In the genomic region with DNA sequence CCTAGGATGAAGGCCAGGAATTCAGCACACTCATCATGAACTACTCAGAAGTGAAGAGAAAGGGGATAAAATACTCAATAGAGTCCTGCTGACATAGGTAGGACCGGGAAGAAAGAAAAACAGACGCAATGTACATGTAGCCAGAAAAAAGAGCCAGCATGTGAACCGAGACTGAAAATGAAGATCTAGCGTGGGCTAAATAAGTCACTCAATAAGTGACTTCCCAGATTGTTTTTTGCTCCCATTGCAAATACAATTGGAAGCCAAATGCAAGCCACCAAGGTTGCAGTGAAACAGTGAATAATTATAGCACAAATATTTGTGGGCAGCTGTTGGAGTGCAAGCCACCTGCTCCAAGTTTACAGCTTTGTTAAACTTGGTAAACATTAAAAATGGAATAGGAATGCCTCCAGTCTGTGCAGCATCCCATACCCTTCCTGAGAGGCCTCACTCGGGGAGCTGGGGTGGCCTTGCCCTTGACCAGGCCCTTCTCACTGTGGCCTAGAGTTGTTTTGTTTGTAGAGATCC, we compare ENCODE assay signal across 20 cellular contexts. TPM values are rescaled to one million over a fixed set of nuclear protein-coding genes. Genes with fewer than 3 reads are reported as not detected.
DNase-seq lines count a peak whose midpoint lies in the region; ATAC-seq, FAIRE-seq and TF ChIP-seq lines count a peak whose summit lies in the region.
"Had no signal": no experiment of that assay in that cellular context is flagged by ENCODE, and none has a peak within 500 bp of the region (broad histone marks: within the 10 kb centered on the region; RNA-seq: fewer than 3 reads in every experiment).

No MANE protein-coding gene starts in this region.

- no peak for TF ChIP-seq CTCF in GM12878 (IDR thresholded peaks at IDR 0.05 in 2 of 3, conservative IDR thresholded peaks at IDR 0.05 in 1 of 3; ENCODE audit: control insufficient read depth in 2 of 3, extremely low read depth in 1 of 3, insufficient read depth in 1 of 3, low read depth in 3 of 3, low read length in 3 of 3)
- TF ChIP-seq CTCF in nephron (IDR thresholded peaks at IDR 0.05; ENCODE audit: unreplicated experiment in 3 of 3) = no peak

- no peak for TF ChIP-seq EP300 in GM12878 (IDR thresholded peaks at IDR 0.05; ENCODE audit: borderline replicate concordance in 1 of 2, control insufficient read depth in 1 of 2, low read depth in 2 of 2, low read length in 2 of 2)

- POLR2A ChIA-PET in GM12878 (lab: Charles Lee) = no interaction called here

- H3K9me3 ChIP-seq in GM12878 (replicated peaks; ENCODE audit: control insufficient read depth, insufficient read depth, low read length) = no peaks in the 10 kb centered on the region; the same call in 2 of the 3 replicates

- no peak for FAIRE-seq in GM12878 (lab: Jason Lieb, UNC)
- FAIRE-seq: A204.1, G401.6, GM19239 had no signal

- DNase-seq in NCI-H748 (lab: John Stamatoyannopoulos, UW; ENCODE audit: unreplicated experiment) = peak; percentile 41
- no peak for DNase-seq in NCI-H748 treated with DMSO at 0.1 percent for 48 hours (lab: John Stamatoyannopoulos, UW)
- DNase-seq in GM12878 (ENCODE audit: low read depth, low spot score) = no peak
- no peak for DNase-seq in stimulated activated CD4-positive, alpha-beta T cell treated with anti-CD3 and anti-CD28 coated beads, Interleukin-4, amount 100 ng/mL, for 4 hours
- DNase-seq in LoVo (ENCODE audit: low spot score) = no peak
- DNase-seq: IMR-90, MV-4-11, NCI-H1105 treated with DMSO at 0.1 percent for 48 hours, NCI-H2107, NCI-H2227 treated with DMSO at 0.1 percent for 48 hours, NCI-H510A treated with DMSO at 0.1 percent for 48 hours had no signal

- H3K27ac ChIP-seq in GM12878 (ENCODE audit: control insufficient read depth, insufficient read depth) = peak overlapping the region; percentile 33; the same call in 1 of the 2 replicates
- H3K27ac ChIP-seq: KMS-11 had no signal

- peak overlapping the region in 1 of 3 experiments; percentile 21 for H3K4me3 Mint-ChIP-seq in nephron
- H3K4me3 Mint-ChIP-seq: B cell had no signal

- no peaks in the 10 kb centered on the region; the same call in 1 of the 2 replicates for H3K4me1 ChIP-seq in GM12878 (ENCODE audit: control insufficient read depth, insufficient read depth, low read length)

- no peaks in the 10 kb centered on the region for H4K20me1 ChIP-seq in GM12878 (ENCODE audit: control insufficient read depth, insufficient read depth)

- H3K4me2 ChIP-seq in GM12878 (ENCODE audit: control insufficient read depth, insufficient read depth) = no peak overlapping the region
- H3K4me2 ChIP-seq: KMS-11 had no signal

- H3K36me3 ChIP-seq in GM12878 (ENCODE audit: control insufficient read depth in 2 of 2, insufficient read depth in 2 of 2, low read length in 1 of 2) = no peaks in the 10 kb centered on the region

- SMC1A ChIA-PET in GM12878 (lab: Charles Lee; ENCODE audit: uncharacterized antibody, unreplicated experiment) = no interaction called here

- no peaks in the 10 kb centered on the region for H3K79me2 ChIP-seq in GM12878 (ENCODE audit: control insufficient read depth, insufficient read depth, low read length)

- intact Hi-C loops in GM12878 (cut with micrococcal nuclease; ENCODE audit: unreplicated experiment) = no loop called here

- H3K27me3 Mint-ChIP-seq in nephron (ENCODE audit: low read depth) = peaks cover 3% of the 10 kb centered on the region

- H3K9me3 Mint-ChIP-seq in nephron = no peaks in the 10 kb centered on the region

- peak overlapping the region; percentile 25 to 46 (median 43) for H3K27ac Mint-ChIP-seq in nephron
- H3K27ac Mint-ChIP-seq: B cell had no signal

- no peak overlapping the region for H3K9ac ChIP-seq in GM12878 (ENCODE audit: control insufficient read depth, insufficient read depth, low read length)
- H3K9ac ChIP-seq: KMS-11 had no signal

- no peak for TF ChIP-seq RAD21 in GM12878 (IDR thresholded peaks at IDR 0.05; ENCODE audit: insufficient read depth, low read depth, low read length)

- TF ChIP-seq POLR2A in GM12878 (IDR thresholded peaks at IDR 0.05; ENCODE audit: low read depth, low read length) = no peak

- H3K36me3 Mint-ChIP-seq in nephron (ENCODE audit: low read depth) = no peaks in the 10 kb centered on the region

- CTCF ChIA-PET in GM12878 (lab: Yijun Ruan, JAX) = interaction anchor here (0.5 to 1.2 kb wide), 2 partner anchors 14 to 339 kb away, joined by 3 read pairs; no protein-coding TSS in a partner anchor

- no peak overlapping the region for H3K4me3 ChIP-seq in GM12878

- ATAC-seq in HG02870 (IDR thresholded peaks at IDR 0.05; ENCODE audit: unreplicated experiment) (peak; percentile 37), GM12878 (no peak), HG02571 (IDR thresholded peaks at IDR 0.05; ENCODE audit: unreplicated experiment) (no peak)
- ATAC-seq: Right ventricle myocardium inferior had no signal

- peaks cover 30% of the 10 kb centered on the region for H3K4me1 Mint-ChIP-seq in nephron

- no peaks in the 10 kb centered on the region; a peak in 1 of 4 replicates for H3K27me3 ChIP-seq in GM12878 (replicated peaks in 1 of 2; ENCODE audit: control insufficient read depth in 2 of 2, insufficient read depth in 2 of 2, low read length in 1 of 2)

- in situ Hi-C loops in GM12878 (cut with MboI) = no loop called here

- no TSS peak for BruUV-seq in GM12878 (replicated peaks; lab: Mats Ljungman, UMichigan)

- WGBS in GM12878 (ENCODE audit: insufficient coverage, insufficient replicate concordance, low lambda C conversion rate, missing lambda C conversion rate) = 33% methylated on average over 5 of the region's 5 CpGs

- no peak overlapping the region for H2AFZ ChIP-seq in GM12878 (ENCODE audit: control insufficient read depth, low read depth, low read length)

- RAD21 ChIA-PET in GM12878 (lab: Charles Lee; ENCODE audit: unreplicated experiment) = no interaction called here

TF ChIP-seq in GM12878, 131 proteins besides CTCF, POLR2A, EP300 and RAD21:
- no peak for TF ChIP-seq NR2F1 (conservative IDR thresholded peaks at IDR 0.05)
- TF ChIP-seq, protein P1, sequence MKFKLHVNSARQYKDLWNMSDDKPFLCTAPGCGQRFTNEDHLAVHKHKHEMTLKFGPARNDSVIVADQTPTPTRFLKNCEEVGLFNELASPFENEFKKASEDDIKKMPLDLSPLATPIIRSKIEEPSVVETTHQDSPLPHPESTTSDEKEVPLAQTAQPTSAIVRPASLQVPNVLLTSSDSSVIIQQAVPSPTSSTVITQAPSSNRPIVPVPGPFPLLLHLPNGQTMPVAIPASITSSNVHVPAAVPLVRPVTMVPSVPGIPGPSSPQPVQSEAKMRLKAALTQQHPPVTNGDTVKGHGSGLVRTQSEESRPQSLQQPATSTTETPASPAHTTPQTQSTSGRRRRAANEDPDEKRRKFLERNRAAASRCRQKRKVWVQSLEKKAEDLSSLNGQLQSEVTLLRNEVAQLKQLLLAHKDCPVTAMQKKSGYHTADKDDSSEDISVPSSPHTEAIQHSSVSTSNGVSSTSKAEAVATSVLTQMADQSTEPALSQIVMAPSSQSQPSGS (IDR thresholded peaks at IDR 0.05; ENCODE audit: low read length) = peak; percentile 76
- TF ChIP-seq, protein P2, sequence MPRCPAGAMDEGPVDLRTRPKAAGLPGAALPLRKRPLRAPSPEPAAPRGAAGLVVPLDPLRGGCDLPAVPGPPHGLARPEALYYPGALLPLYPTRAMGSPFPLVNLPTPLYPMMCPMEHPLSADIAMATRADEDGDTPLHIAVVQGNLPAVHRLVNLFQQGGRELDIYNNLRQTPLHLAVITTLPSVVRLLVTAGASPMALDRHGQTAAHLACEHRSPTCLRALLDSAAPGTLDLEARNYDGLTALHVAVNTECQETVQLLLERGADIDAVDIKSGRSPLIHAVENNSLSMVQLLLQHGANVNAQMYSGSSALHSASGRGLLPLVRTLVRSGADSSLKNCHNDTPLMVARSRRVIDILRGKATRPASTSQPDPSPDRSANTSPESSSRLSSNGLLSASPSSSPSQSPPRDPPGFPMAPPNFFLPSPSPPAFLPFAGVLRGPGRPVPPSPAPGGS (IDR thresholded peaks at IDR 0.05; ENCODE audit: borderline replicate concordance, insufficient read depth, low read depth, low read length, poor library complexity, severe bottlenecking) = peak; percentile 82
- TF ChIP-seq RUNX3 (IDR thresholded peaks at IDR 0.05; ENCODE audit: low read length) = peak; percentile 17; the same call in 1 of the 2 replicates

RNA-seq across cellular contexts. Expression of a gene that starts 34.7 kb away (rescaled TPM):
- 119 and 128 TPM in 2 replicates for total RNA-seq in GM12878 (2013; cell fraction: nucleolus; rRNA removed)
- total RNA-seq in GM12878 (2014; rRNA removed) (44.5 and 50.8 TPM in 2 replicates), GM12878 (2014; rRNA removed; fragmentation: Illumina TruSeq; extraction: Trizol) (26.0 and 27.1 TPM in 2 replicates), GM12878 (2021) (63.9 and 71.5 TPM in 2 replicates)
- 19.7 TPM for polyA plus RNA-seq in GM12878 (2011; ENCODE audit: low read depth)
- polyA plus RNA-seq in GM12878 (2011; rRNA removed) (36.7 and 58.7 TPM in 2 replicates), GM12878 (2014; fragmentation: Illumina TruSeq; extraction: Trizol) (36.5 and 45.8 TPM in 2 replicates), GM12878 (2014; fragmentation: Nextera tagmentation; extraction: Ambion mirVana) (10 to 100 TPM; 27.9 to 35.8 TPM), GM12878 (2014; rRNA removed) (59.3 and 65.2 TPM in 2 replicates), GM12878 (2016; fragmentation: Nextera tagmentation; extraction: Ambion mirVana) (100 to 1,000 TPM; 123 to 138 TPM)
- polyA plus RNA-seq in GM12878 (2011; cell fraction: cytosol; rRNA removed) = 55.6 and 67.7 TPM in 2 replicates
- 252 and 294 TPM in 2 replicates for polyA plus RNA-seq in GM12878 (2011; cell fraction: nucleus; rRNA removed)
- 53.6 and 53.9 TPM in 2 replicates for polyA plus RNA-seq in GM12878 (2012)
- polyA minus RNA-seq in GM12878 (2011; rRNA and poly(A)+ RNA removed) = 45.6 and 57.2 TPM in 2 replicates
- 21.9 and 23.4 TPM in 2 replicates for polyA minus RNA-seq in GM12878 (2011; cell fraction: cytosol; rRNA and poly(A)+ RNA removed)
- polyA minus RNA-seq in GM12878 (2011; cell fraction: nucleus; rRNA and poly(A)+ RNA removed) = 68.9 and 118 TPM in 2 replicates
